ENCODE assay signal across 17 cellular contexts in the genomic region with DNA sequence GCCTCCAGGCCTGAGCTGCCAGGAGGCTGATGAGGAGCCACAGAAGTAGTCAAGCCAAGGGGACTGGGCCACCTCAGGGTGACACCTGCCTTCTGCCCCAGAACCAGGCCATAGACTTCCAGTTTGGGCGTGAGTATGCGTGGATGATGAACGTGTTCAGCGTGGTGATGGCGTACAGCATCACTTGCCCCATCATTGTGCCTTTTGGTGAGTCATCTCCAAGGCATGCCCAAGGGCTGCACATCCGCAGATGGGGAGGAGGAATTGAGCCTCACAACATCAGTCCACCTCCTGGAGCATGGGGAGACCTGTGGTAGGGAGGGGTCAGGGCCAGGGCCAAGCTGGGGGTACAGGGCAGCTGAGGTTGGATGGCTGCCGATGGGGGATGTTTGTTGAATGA. TPM values are rescaled to one million over a fixed set of nuclear protein-coding genes. Genes with fewer than 3 reads are reported as not detected.
"Had no signal": no experiment of that assay in that cellular context is flagged by ENCODE, and none has a peak within 500 bp of the region (broad histone marks: within the 10 kb centered on the region; RNA-seq: fewer than 3 reads in every experiment).

No MANE protein-coding gene starts in this region.

- H3K4me1 ChIP-seq: colonic mucosa, sigmoid colon had no signal

- H3K4me3 ChIP-seq: colonic mucosa, lung, sigmoid colon, testis had no signal

- H3K36me3 Mint-ChIP-seq: natural killer cell treated with Interleukin-12 subunit alpha and Interleukin-12 subunit beta and Interleukin-15 and Interleukin-18, amount 100 ng/mL, for 72 hours; type B pancreatic cell had no signal

- H3K9me3 Mint-ChIP-seq: activated naive CD8-positive, alpha-beta T cell treated with anti-CD3 and anti-CD28 coated beads, Interleukin-2, amount 50 U/mL, for 24 hours; central memory CD8-positive, alpha-beta T cell; endodermal cell; natural killer cell treated with Interleukin-12 subunit alpha and Interleukin-12 subunit beta and Interleukin-15 and Interleukin-18, amount 100 ng/mL, for 72 hours; stimulated activated effector memory CD8-positive, alpha-beta T cell treated with anti-CD3 and anti-CD28 coated beads, Interleukin-12 subunit alpha, Interleukin-12 subunit beta, amount 100 ng/mL, for 72 hours; type B pancreatic cell had no signal

- H3K27ac Mint-ChIP-seq: activated naive CD8-positive, alpha-beta T cell treated with anti-CD3 and anti-CD28 coated beads, Interleukin-2, amount 50 U/mL, for 24 hours; endodermal cell; natural killer cell treated with Interleukin-12 subunit alpha and Interleukin-12 subunit beta and Interleukin-15 and Interleukin-18, amount 100 ng/mL, for 72 hours; stimulated activated effector memory CD8-positive, alpha-beta T cell treated with anti-CD3 and anti-CD28 coated beads, Interleukin-12 subunit alpha, Interleukin-12 subunit beta, amount 100 ng/mL, for 72 hours; T-helper 17 cell; type B pancreatic cell had no signal

- H3K4me3 Mint-ChIP-seq: activated naive CD8-positive, alpha-beta T cell treated with anti-CD3 and anti-CD28 coated beads, Interleukin-2, amount 50 U/mL, for 24 hours; central memory CD8-positive, alpha-beta T cell; endodermal cell; natural killer cell treated with Interleukin-12 subunit alpha and Interleukin-12 subunit beta and Interleukin-15 and Interleukin-18, amount 100 ng/mL, for 72 hours; stimulated activated effector memory CD8-positive, alpha-beta T cell treated with anti-CD3 and anti-CD28 coated beads, Interleukin-12 subunit alpha, Interleukin-12 subunit beta, amount 100 ng/mL, for 72 hours; T-helper 17 cell; type B pancreatic cell had no signal

- H3K27ac ChIP-seq: brain microvascular endothelial cell, colonic mucosa, sigmoid colon, testis had no signal

- ATAC-seq: activated naive CD8-positive, alpha-beta T cell treated with anti-CD3 and anti-CD28 coated beads, Interleukin-2, amount 50 U/mL, for 24 hours; left cardiac atrium; stimulated activated effector memory CD8-positive, alpha-beta T cell treated with anti-CD3 and anti-CD28 coated beads, Interleukin-12 subunit alpha, Interleukin-12 subunit beta, amount 100 ng/mL, for 72 hours; T-helper 17 cell had no signal

- H3K36me3 ChIP-seq: brain microvascular endothelial cell, colonic mucosa, sigmoid colon had no signal

- H3K9me3 ChIP-seq: colonic mucosa, sigmoid colon, testis had no signal

- H3K27me3 Mint-ChIP-seq: activated naive CD8-positive, alpha-beta T cell treated with anti-CD3 and anti-CD28 coated beads, Interleukin-2, amount 50 U/mL, for 24 hours had no signal

- H3K4me1 Mint-ChIP-seq: central memory CD8-positive, alpha-beta T cell; endodermal cell; T-helper 17 cell had no signal

- H3K27me3 ChIP-seq: brain microvascular endothelial cell, colonic mucosa, sigmoid colon, testis had no signal

- DNase-seq: activated CD4-positive, alpha-beta T cell treated with anti-CD3 and anti-CD28 coated beads, Interleukin-2, amount 50 U/mL, for 4 hours; activated naive CD4-positive, alpha-beta T cell; activated naive CD8-positive, alpha-beta T cell treated with anti-CD3 and anti-CD28 coated beads, Interleukin-2, amount 50 U/mL, for 24 hours; aorta; brain microvascular endothelial cell; colonic mucosa; endodermal cell; left cardiac atrium; sigmoid colon; stimulated activated CD4-positive, alpha-beta T cell treated with anti-CD3 and anti-CD28 coated beads, Interleukin-4, amount 100 ng/mL, for 24 hours; T-helper 17 cell; testis had no signal

RNA-seq across cellular contexts. Expression of a gene that starts 22.3 kb away (rescaled TPM):
- total RNA-seq: aorta; endodermal cell; left cardiac atrium; lung; natural killer cell treated with Interleukin-12 subunit alpha and Interleukin-12 subunit beta and Interleukin-15 and Interleukin-18, amount 100 ng/mL, for 72 hours; T-helper 17 cell had no signal
- polyA plus RNA-seq: aorta, lung had no signal
